ENCODE assay signal across 2 cellular contexts in the genomic region with DNA sequence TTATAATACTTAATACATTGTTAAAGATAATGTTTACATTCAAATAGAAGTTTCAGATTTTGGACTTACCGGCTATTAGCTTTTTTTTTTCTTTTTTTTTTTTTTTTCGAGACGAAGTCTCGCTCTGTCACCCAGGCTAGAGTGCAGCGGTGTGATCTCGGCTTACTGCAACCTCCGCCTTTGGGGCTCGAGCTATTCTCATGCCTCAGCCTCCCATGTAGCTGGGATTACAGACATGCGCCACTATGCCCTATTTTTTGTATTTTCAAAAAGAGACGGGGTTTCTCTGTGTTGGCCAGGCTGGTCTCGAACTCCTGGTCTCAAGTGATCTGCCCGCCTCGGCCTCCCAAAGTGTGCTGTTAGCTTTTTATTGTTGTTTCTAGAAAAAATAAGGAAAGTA.
TF ChIP-seq lines count a peak whose summit lies in the region.

No MANE protein-coding gene starts in this region.

TF ChIP-seq in GM12878, 131 proteins besides CTCF, POLR2A, EP300 and RAD21:
- TF ChIP-seq ZNF384 (IDR thresholded peaks at IDR 0.05; ENCODE audit: borderline replicate concordance, low read depth, low read length) = peak; percentile 89
- TF ChIP-seq MLLT1 (IDR thresholded peaks at IDR 0.05) = peak; percentile 45

TF ChIP-seq in HepG2, 621 proteins besides CTCF, POLR2A, EP300 and RAD21:
- 0 out of 2 replicates have a peak, but pooled peaks have one; percentile 38 for TF ChIP-seq ZBTB38 (CRISPR knock-in tag; IDR thresholded peaks at IDR 0.05)
